In genomic region chr9:129867138-129868032, GRCh38 we compare ENCODE assay signal across 1 cellular context.
TF ChIP-seq lines count a peak whose summit lies in the region.

No MANE protein-coding gene starts in this region.

TF ChIP-seq in H1, 55 proteins besides CTCF, POLR2A, EP300 and RAD21 (continued from another document):
- TF ChIP-seq RBBP5 (IDR thresholded peaks at IDR 0.05; ENCODE audit: borderline replicate concordance, low read depth, low read length) (no peak), POLR2AphosphoS5 (IDR thresholded peaks at IDR 0.05; ENCODE audit: low read depth, low read length) (no peak), SIN3A (conservative IDR thresholded peaks at IDR 0.05 in 1 of 2, IDR thresholded peaks at IDR 0.05 in 1 of 2; ENCODE audit: low read depth in 1 of 2, low read length in 2 of 2) (no peak)
